In genomic region chr1:9235560-9235959, GRCh38 we compare ENCODE assay signal across 8 cellular contexts. TPM values are rescaled to one million over a fixed set of nuclear protein-coding genes. Genes with fewer than 3 reads are reported as not detected.
DNase-seq lines count a peak whose midpoint lies in the region; ATAC-seq and TF ChIP-seq lines count a peak whose summit lies in the region.

No MANE protein-coding gene starts in this region.

- H3K27ac ChIP-seq in KOPT-K1 (ENCODE audit: low read depth, low read length, poor library complexity, severe bottlenecking) = peak overlapping the region; percentile 76

- TF ChIP-seq CTCF in AG09309 (IDR thresholded peaks at IDR 0.05; ENCODE audit: control insufficient read depth, insufficient read depth, low read depth, low read length, missing control alignments) (no peak), natural killer cell (IDR thresholded peaks at IDR 0.05) (no peak)

- H3K27ac Mint-ChIP-seq in dendritic cell treated with granulocyte-macrophage colony-stimulating factor and Interleukin-4, amounts not matched to agents 40 ng/mL and 50 ng/mL, for 4 days = peak overlapping the region; percentile 95
- peak overlapping the region; percentile 53 to 90 for H3K27ac Mint-ChIP-seq in natural killer cell

- H3K36me3 Mint-ChIP-seq in dendritic cell treated with granulocyte-macrophage colony-stimulating factor and Interleukin-4, amounts not matched to agents 40 ng/mL and 50 ng/mL, for 4 days (ENCODE audit: low read depth) = peaks cover 3% of the 10 kb centered on the region
- H3K36me3 Mint-ChIP-seq in natural killer cell = no peaks in the 10 kb centered on the region

- ATAC-seq in natural killer cell (no peak), HG02798 (IDR thresholded peaks at IDR 0.05; ENCODE audit: poor library complexity, unreplicated experiment) (no peak), HG03378 (IDR thresholded peaks at IDR 0.05; ENCODE audit: unreplicated experiment) (no peak)

- H3K4me1 Mint-ChIP-seq in dendritic cell treated with granulocyte-macrophage colony-stimulating factor and Interleukin-4, amounts not matched to agents 40 ng/mL and 50 ng/mL, for 4 days (ENCODE audit: low read depth) = peaks cover 70% of the 10 kb centered on the region
- H3K4me1 Mint-ChIP-seq in natural killer cell = peaks cover 37% of the 10 kb centered on the region in 2 donors

- DNase-seq in AG09309 (ENCODE audit: low read depth) (no peak), natural killer cell (no peak), NCI-H524 treated with DMSO at 0.1 percent for 48 hours (lab: John Stamatoyannopoulos, UW) (no peak), glomerular visceral epithelial cell (ENCODE audit: extremely low spot score) (no peak)

- peak overlapping the region; percentile 60 for H3K4me3 ChIP-seq in AG09309 (ENCODE audit: control insufficient read depth, low read depth, low read length)

- H3K9me3 ChIP-seq in KOPT-K1 (ENCODE audit: insufficient read depth, low read length, poor library complexity, severe bottlenecking) = no peaks in the 10 kb centered on the region

- H3K4me3 Mint-ChIP-seq in dendritic cell treated with granulocyte-macrophage colony-stimulating factor and Interleukin-4, amounts not matched to agents 40 ng/mL and 50 ng/mL, for 4 days = peak overlapping the region; percentile 77
- H3K4me3 Mint-ChIP-seq in natural killer cell = peak overlapping the region; percentile 81

- H3K36me3 ChIP-seq in KOPT-K1 (ENCODE audit: insufficient read depth, low read length) = no peaks in the 10 kb centered on the region

- no peaks in the 10 kb centered on the region for H3K9me3 Mint-ChIP-seq in dendritic cell treated with granulocyte-macrophage colony-stimulating factor and Interleukin-4, amounts not matched to agents 40 ng/mL and 50 ng/mL, for 4 days
- no peaks in the 10 kb centered on the region for H3K9me3 Mint-ChIP-seq in natural killer cell

- intact Hi-C loops in dendritic cell treated with granulocyte-macrophage colony-stimulating factor and Interleukin-4, amounts not matched to agents 40 ng/mL and 50 ng/mL, for 4 days (cut with micrococcal nuclease) = no loop called here
- intact Hi-C loops in natural killer cell (cut with micrococcal nuclease) = no loop called here

- no peaks in the 10 kb centered on the region for H3K27me3 Mint-ChIP-seq in dendritic cell treated with granulocyte-macrophage colony-stimulating factor and Interleukin-4, amounts not matched to agents 40 ng/mL and 50 ng/mL, for 4 days
- no peaks in the 10 kb centered on the region for H3K27me3 Mint-ChIP-seq in natural killer cell (ENCODE audit: low read depth in 2 of 2)

RNA-seq across cellular contexts. Expression of gene H6PD, which starts 1.0 kb away (rescaled TPM):
- total RNA-seq in natural killer cell = 10 to 100 TPM; 24.3 to 37.1 (median 31.2) TPM

RNA-seq across cellular contexts. Expression of gene SPSB1, which starts 57.1 kb away (rescaled TPM):
- 1 to 10 TPM in 2 of 3 donors, under 1 TPM in 1; 0.82 to 3.0 (median 1.5) TPM for total RNA-seq in natural killer cell
